Comparison of ENCODE assay signal across 8 cellular contexts in genomic region chr3:182979103-182979697, GRCh38. TPM values are rescaled to one million over a fixed set of nuclear protein-coding genes. Genes with fewer than 3 reads are reported as not detected.
A peak's percentile ranks its signal among the peaks of the same experiment; 100 is the strongest.
DNase-seq lines count a peak whose midpoint lies in the region; ATAC-seq and TF ChIP-seq lines count a peak whose summit lies in the region.

No MANE protein-coding gene starts in this region.

- H3K27me3 ChIP-seq in DND-41 (ENCODE audit: insufficient read depth, low read length, poor library complexity) (no peaks in the 10 kb centered on the region), MG63 (no peaks in the 10 kb centered on the region)

- H3K79me2 ChIP-seq in DND-41 (ENCODE audit: insufficient read depth, low read length) = peaks cover 64% of the 10 kb centered on the region

- peak overlapping the region; percentile 92 to 99 (median 97) for H3K4me3 Mint-ChIP-seq in brain

- TF ChIP-seq CTCF in DND-41 (IDR thresholded peaks at IDR 0.05; ENCODE audit: borderline replicate concordance, extremely low read depth, low read length, poor library complexity, severe bottlenecking) (no peak), brain (conservative IDR thresholded peaks at IDR 0.05) (no peak)

- H2AFZ ChIP-seq in DND-41 (ENCODE audit: low read depth, low read length) = peak overlapping the region; percentile 85

- peak overlapping the region; percentile 77 for H3K9ac ChIP-seq in DND-41 (ENCODE audit: low read depth, low read length)

- H3K4me1 Mint-ChIP-seq in brain = peaks cover 46% of the 10 kb centered on the region

- peak overlapping the region; percentile 81 to 94 (median 87) for H3K27ac Mint-ChIP-seq in brain

- peak overlapping the region; percentile 83 for H3K27ac ChIP-seq in DND-41 (ENCODE audit: low read length)

- no peaks in the 10 kb centered on the region for H3K36me3 Mint-ChIP-seq in brain

- H4K20me1 ChIP-seq in DND-41 (ENCODE audit: insufficient read depth, low read length) = peaks cover 26% of the 10 kb centered on the region; the same call in 1 of the 2 replicates

- H3K9me3 Mint-ChIP-seq in brain = no peaks in the 10 kb centered on the region

- H3K27me3 Mint-ChIP-seq in brain = peaks cover 4% of the 10 kb centered on the region

- H3K4me2 ChIP-seq in DND-41 (ENCODE audit: insufficient read depth, low read length) = peak overlapping the region; percentile 71

- no peaks in the 10 kb centered on the region for H3K36me3 ChIP-seq in DND-41 (ENCODE audit: insufficient read depth, low read length)
- H3K36me3 ChIP-seq in MG63 = no peaks in the 10 kb centered on the region

- H3K9me3 ChIP-seq in DND-41 (ENCODE audit: insufficient read depth, low read length, severe bottlenecking) = no peaks in the 10 kb centered on the region
- H3K9me3 ChIP-seq in MG63 = no peaks in the 10 kb centered on the region

- DNase-seq in DND-41 (no peak), MG63 (no peak), medulla oblongata (ENCODE audit: extremely low spot score) (peak; percentile 45), dedifferentiated amniotic fluid mesenchymal stem cell (ENCODE audit: extremely low spot score) (no peak), UCSD-AML1 (lab: John Stamatoyannopoulos, UW; ENCODE audit: unreplicated experiment) (no peak), ureter (ENCODE audit: low spot score) (no peak)

- peaks cover 43% of the 10 kb centered on the region for H3K4me1 ChIP-seq in DND-41 (ENCODE audit: insufficient read depth, low read length)

- H3K4me3 ChIP-seq in DND-41 (ENCODE audit: low read depth in 1 of 2, low read length in 2 of 2) (peak overlapping the region; percentile 88 to 92; a peak in 3 of 4 replicates), MG63 (peak overlapping the region; percentile 91)

- peak; percentile 7; the same call in 1 of the 3 replicates for ATAC-seq in DND-41 (ENCODE audit: insufficient read depth, low read depth)
- no peak for ATAC-seq in GM18867 (IDR thresholded peaks at IDR 0.05; ENCODE audit: unreplicated experiment)

RNA-seq across cellular contexts. Expression of gene DCUN1D1, which starts 1.1 kb away (rescaled TPM):
- 7.0 and 8.6 TPM in 2 replicates for total RNA-seq in MG63 (2014; rRNA removed; shearing (Covaris generic); ENCODE audit: low replicate concordance)
- 6.7 TPM for polyA plus RNA-seq in brain (ENCODE audit: insufficient read depth, low read depth, low replicate concordance)
- total RNA-seq in ureter = 41.6 TPM
